In the genomic region with DNA sequence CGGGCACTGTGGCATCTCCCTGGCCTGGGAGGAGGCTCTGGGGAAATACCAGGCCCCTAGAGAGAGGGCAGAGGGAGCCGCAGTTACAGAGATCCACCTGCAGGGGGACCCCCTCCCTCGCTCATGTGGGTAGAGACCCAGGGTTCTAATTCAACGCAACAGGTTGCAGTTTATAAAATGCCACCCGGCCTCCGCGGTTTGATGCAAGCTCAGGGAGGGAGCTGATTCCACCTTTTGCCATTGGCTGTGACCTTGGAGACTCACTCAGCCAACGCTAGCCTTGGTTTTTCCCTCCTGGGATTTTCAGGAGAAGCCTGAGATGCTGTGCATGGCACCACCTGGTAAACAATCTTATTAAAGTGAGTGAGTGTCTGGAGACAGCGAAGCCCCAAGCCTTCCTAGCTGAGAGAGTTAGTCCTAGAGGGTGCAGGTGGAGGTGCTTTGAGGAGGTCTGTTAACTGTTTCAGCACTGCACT, we compare ENCODE assay signal across 8 cellular contexts. TPM values are rescaled to one million over a fixed set of nuclear protein-coding genes. Genes with fewer than 3 reads are reported as not detected.
DNase-seq lines count a peak whose midpoint lies in the region; ATAC-seq and TF ChIP-seq lines count a peak whose summit lies in the region.

No MANE protein-coding gene starts in this region.

- DNase-seq in 8988T (peak; percentile 55), NCI-H2171 (lab: John Stamatoyannopoulos, UW) (peak; percentile 58), chondrocyte (ENCODE audit: low spot score) (no peak), left lung (peak; percentile 56 to 85)
- peak; percentile 82 for DNase-seq in activated CD4-positive, alpha-beta T cell treated with anti-CD3 and anti-CD28 coated beads for 36 hours
- peak; percentile 38 to 68 (median 41) for DNase-seq in stimulated activated CD4-positive, alpha-beta T cell treated with anti-CD3 and anti-CD28 coated beads, TNF-alpha, amount 100 ng/mL, for 24 hours (ENCODE audit: low read depth in 3 of 3)

- no peaks in the 10 kb centered on the region for H3K36me3 ChIP-seq in left lung

- no peaks in the 10 kb centered on the region for H3K9me3 ChIP-seq in left lung

- H3K27ac Mint-ChIP-seq in activated CD4-positive, alpha-beta T cell treated with anti-CD3 and anti-CD28 coated beads for 36 hours, result no peak overlapping the region
- H3K27ac Mint-ChIP-seq in chondrocyte (ENCODE audit: unreplicated experiment), result no peak overlapping the region

- H3K4me1 Mint-ChIP-seq in activated CD4-positive, alpha-beta T cell treated with anti-CD3 and anti-CD28 coated beads for 36 hours, result peaks cover 2% of the 10 kb centered on the region
- no peaks in the 10 kb centered on the region for H3K4me1 Mint-ChIP-seq in chondrocyte (ENCODE audit: low read depth)

- H3K27ac ChIP-seq in left lung, result no peak overlapping the region

- TF ChIP-seq CTCF in GM12875 (IDR thresholded peaks at IDR 0.05; ENCODE audit: borderline replicate concordance, insufficient read depth, low read depth, low read length) (peak; percentile 93), chondrocyte (IDR thresholded peaks at IDR 0.05) (peak; percentile 98), left lung (IDR thresholded peaks at IDR 0.05) (peak; percentile 88 to 96)

- no peaks in the 10 kb centered on the region for H3K9me3 Mint-ChIP-seq in activated CD4-positive, alpha-beta T cell treated with anti-CD3 and anti-CD28 coated beads for 36 hours (ENCODE audit: low read depth)
- no peaks in the 10 kb centered on the region for H3K9me3 Mint-ChIP-seq in chondrocyte (ENCODE audit: low read depth)

- peaks cover 0 to 8% of the 10 kb centered on the region in 2 donors for H3K4me1 ChIP-seq in left lung

- H3K27me3 ChIP-seq in left lung, result peaks cover 0 to 1% of the 10 kb centered on the region in 2 donors

- H3K4me3 ChIP-seq in GM12875 (ENCODE audit: low read depth, low read length) (no peak overlapping the region), left lung (no peak overlapping the region)

- POLR2A ChIA-PET in activated CD4-positive, alpha-beta T cell treated with anti-CD3 and anti-CD28 coated beads for 36 hours (lab: Charles Lee), result interaction anchor here (0.5 kb wide), 1 partner anchor 37 kb away, joined by 3 read pairs; no protein-coding TSS in a partner anchor

- intact Hi-C loops in activated CD4-positive, alpha-beta T cell treated with anti-CD3 and anti-CD28 coated beads for 36 hours (cut with DNase I, micrococcal nuclease), result loop anchor here (1.0 to 2.0 kb wide), 4 partner anchors 74 to 228 kb away; no protein-coding TSS in a partner anchor
- intact Hi-C loops in left lung (cut with DNase I), result loop anchor here in 1 of 2 donors (10.0 kb wide), 1 partner anchor 80 kb away; no protein-coding TSS in a partner anchor

- H3K36me3 Mint-ChIP-seq in activated CD4-positive, alpha-beta T cell treated with anti-CD3 and anti-CD28 coated beads for 36 hours (ENCODE audit: low read depth), result no peaks in the 10 kb centered on the region
- no peaks in the 10 kb centered on the region for H3K36me3 Mint-ChIP-seq in chondrocyte (ENCODE audit: low read depth)

- CTCF ChIA-PET in activated CD4-positive, alpha-beta T cell treated with anti-CD3 and anti-CD28 coated beads for 36 hours (lab: Charles Lee), result interaction anchor here (0.6 to 8.4 kb wide), 19 partner anchors 9 to 228 kb away, joined by 3 to 201 read pairs (median 5); partner anchors contain the start of gene TTLL6

- ATAC-seq in activated CD4-positive, alpha-beta T cell treated with anti-CD3 and anti-CD28 coated beads for 36 hours, result peak; percentile 78
- ATAC-seq in left lung (peak; percentile 84), GM19395 (IDR thresholded peaks at IDR 0.05; ENCODE audit: unreplicated experiment) (no peak)

- H3K4me3 Mint-ChIP-seq in activated CD4-positive, alpha-beta T cell treated with anti-CD3 and anti-CD28 coated beads for 36 hours, result no peak overlapping the region
- no peak overlapping the region for H3K4me3 Mint-ChIP-seq in chondrocyte (ENCODE audit: unreplicated experiment)

- H3K27me3 Mint-ChIP-seq in activated CD4-positive, alpha-beta T cell treated with anti-CD3 and anti-CD28 coated beads for 36 hours, result peaks cover 9% of the 10 kb centered on the region
- H3K27me3 Mint-ChIP-seq in chondrocyte (ENCODE audit: low read depth), result peaks cover 36% of the 10 kb centered on the region

RNA-seq across cellular contexts. Expression of gene TTLL6, which starts 12.1 kb away (rescaled TPM):
- total RNA-seq in activated CD4-positive, alpha-beta T cell treated with anti-CD3 and anti-CD28 coated beads for 36 hours, result not detected
- not detected in 3 replicates for total RNA-seq in chondrocyte
- 1 to 10 TPM in 1 of 2 donors, under 1 TPM in 1; 0.35 to 1.3 TPM for total RNA-seq in left lung

RNA-seq across cellular contexts. Expression of gene CALCOCO2, which starts 25.9 kb away (rescaled TPM):
- 100 to 1,000 TPM in 1 of 2 experiments, 10 to 100 TPM in 1; 66.7 to 102 TPM for total RNA-seq in activated CD4-positive, alpha-beta T cell treated with anti-CD3 and anti-CD28 coated beads for 36 hours
- total RNA-seq in chondrocyte (72.4 to 97.9 TPM (median 76.5 TPM) in 3 replicates), left lung (100 to 1,000 TPM; 116 to 128 TPM)
